11 cellular contexts compared by ENCODE assay signal in genomic region chr22:35995345-35995744, GRCh38. TPM values are rescaled to one million over a fixed set of nuclear protein-coding genes. Genes with fewer than 3 reads are reported as not detected.
DNase-seq lines count a peak whose midpoint lies in the region; ATAC-seq and TF ChIP-seq lines count a peak whose summit lies in the region.
"Had no signal": no experiment of that assay in that cellular context is flagged by ENCODE, and none has a peak within 500 bp of the region (broad histone marks: within the 10 kb centered on the region; RNA-seq: fewer than 3 reads in every experiment).

No MANE protein-coding gene starts in this region.

- H3K27ac Mint-ChIP-seq in MCF 10A (ENCODE audit: low read depth, unreplicated experiment) (peak overlapping the region; percentile 39), glutamatergic neuron (ENCODE audit: unreplicated experiment) (peak overlapping the region; percentile 87)
- H3K27ac Mint-ChIP-seq in activated CD8-positive, alpha-beta T cell treated with anti-CD3 and anti-CD28 coated beads for 36 hours = no peak overlapping the region
- H3K27ac Mint-ChIP-seq: activated naive CD8-positive, alpha-beta T cell treated with anti-CD3 and anti-CD28 coated beads for 36 hours had no signal

- no peak for ATAC-seq in HG02571 (IDR thresholded peaks at IDR 0.05; ENCODE audit: unreplicated experiment)
- no peak for ATAC-seq in activated CD8-positive, alpha-beta T cell treated with anti-CD3 and anti-CD28 coated beads for 36 hours

- no peaks in the 10 kb centered on the region for H3K36me3 ChIP-seq in mammary epithelial cell (ENCODE audit: insufficient read depth, low read length)
- H3K36me3 ChIP-seq in ovary = no peaks in the 10 kb centered on the region
- no peaks in the 10 kb centered on the region for H3K36me3 ChIP-seq in vagina

- dilution Hi-C loops in mammary epithelial cell (cut with HindIII; ENCODE audit: low sequenced_read_pairs) = no loop called here

- no peak overlapping the region for H3K4me2 ChIP-seq in mammary epithelial cell (ENCODE audit: insufficient read depth, low read depth, low read length)

- H3K4me3 Mint-ChIP-seq in MCF 10A (ENCODE audit: unreplicated experiment) (no peak overlapping the region), glutamatergic neuron (ENCODE audit: unreplicated experiment) (peak overlapping the region; percentile 24)
- H3K4me3 Mint-ChIP-seq in activated CD8-positive, alpha-beta T cell treated with anti-CD3 and anti-CD28 coated beads for 36 hours = no peak overlapping the region
- H3K4me3 Mint-ChIP-seq: activated naive CD8-positive, alpha-beta T cell treated with anti-CD3 and anti-CD28 coated beads for 36 hours had no signal

- CTCF ChIA-PET in MCF 10A (lab: Yijun Ruan, JAX) = no interaction called here
- CTCF ChIA-PET in mammary epithelial cell (lab: Charles Lee; ENCODE audit: low non-redundant PET) = interaction anchor here (0.7 kb wide), 1 partner anchor 10 kb away, joined by 3 read pairs; no protein-coding TSS in a partner anchor
- CTCF ChIA-PET in activated CD8-positive, alpha-beta T cell treated with anti-CD3 and anti-CD28 coated beads for 36 hours (lab: Charles Lee) = no interaction called here

- H3K9me3 Mint-ChIP-seq in MCF 10A (ENCODE audit: unreplicated experiment) = no peaks in the 10 kb centered on the region
- H3K9me3 Mint-ChIP-seq in glutamatergic neuron (ENCODE audit: unreplicated experiment) = peaks cover 6% of the 10 kb centered on the region
- no peaks in the 10 kb centered on the region for H3K9me3 Mint-ChIP-seq in activated CD8-positive, alpha-beta T cell treated with anti-CD3 and anti-CD28 coated beads for 36 hours
- H3K9me3 Mint-ChIP-seq: activated naive CD8-positive, alpha-beta T cell treated with anti-CD3 and anti-CD28 coated beads for 36 hours had no signal

- DNase-seq in MCF 10A (ENCODE audit: unreplicated experiment) (no peak), mammary epithelial cell (no peak), glutamatergic neuron (no peak), ovary (peak in 1 of 5 donors; percentile 36), vagina (ENCODE audit: extremely low spot score in 2 of 2) (no peak)
- no peak for DNase-seq in activated effector memory CD4-positive, alpha-beta T cell treated with anti-CD3 and anti-CD28 coated beads, Interleukin-2, amount 50 U/mL, for 16 hours
- no peak for DNase-seq in activated CD8-positive, alpha-beta T cell treated with anti-CD3 and anti-CD28 coated beads for 36 hours
- DNase-seq: activated naive CD8-positive, alpha-beta T cell treated with anti-CD3 and anti-CD28 coated beads for 36 hours; DMS79 had no signal

- H2AFZ ChIP-seq in mammary epithelial cell (ENCODE audit: low read depth, low read length) = no peak overlapping the region

- H3K9me3 ChIP-seq in mammary epithelial cell (replicated peaks; ENCODE audit: insufficient read depth, low read length) (no peaks in the 10 kb centered on the region), ovary (no peaks in the 10 kb centered on the region), vagina (no peaks in the 10 kb centered on the region)

- no peaks in the 10 kb centered on the region for H3K27me3 Mint-ChIP-seq in MCF 10A (ENCODE audit: insufficient read depth, unreplicated experiment)
- peaks cover 1% of the 10 kb centered on the region for H3K27me3 Mint-ChIP-seq in glutamatergic neuron (ENCODE audit: unreplicated experiment)
- H3K27me3 Mint-ChIP-seq in activated CD8-positive, alpha-beta T cell treated with anti-CD3 and anti-CD28 coated beads for 36 hours = peaks cover 3% of the 10 kb centered on the region
- H3K27me3 Mint-ChIP-seq: activated naive CD8-positive, alpha-beta T cell treated with anti-CD3 and anti-CD28 coated beads for 36 hours had no signal

- H3K4me1 ChIP-seq in mammary epithelial cell (ENCODE audit: insufficient read depth, low read length) (no peaks in the 10 kb centered on the region), ovary (ENCODE audit: insufficient read depth) (peaks cover 33% of the 10 kb centered on the region), vagina (peaks cover 57% of the 10 kb centered on the region)

- 93% methylated on average over 7 of the region's 7 CpGs for WGBS in mammary epithelial cell (ENCODE audit: low coverage, missing lambda C conversion rate)
- WGBS in ovary, 3 donors = 7 to 15% (median 8%) methylated on average over 7 of the region's 7 CpGs

- no peaks in the 10 kb centered on the region for H3K27me3 ChIP-seq in mammary epithelial cell (ENCODE audit: insufficient read depth, low read length)
- H3K27me3 ChIP-seq in ovary = no peaks in the 10 kb centered on the region
- H3K27me3 ChIP-seq in vagina = no peaks in the 10 kb centered on the region

- no peak overlapping the region for H3K4me3 ChIP-seq in mammary epithelial cell (replicated peaks in 1 of 3; ENCODE audit: insufficient read depth in 1 of 3, low read depth in 2 of 3, low read length in 3 of 3)
- no peak overlapping the region for H3K4me3 ChIP-seq in ovary
- H3K4me3 ChIP-seq in vagina = no peak overlapping the region
- H3K4me3 ChIP-seq: SK-N-MC had no signal

- TF ChIP-seq POLR2A in ovary (IDR thresholded peaks at IDR 0.05) (no peak), vagina (IDR thresholded peaks at IDR 0.05) (no peak)

- TF ChIP-seq EP300 in ovary (IDR thresholded peaks at IDR 0.05) = no peak

- no peak overlapping the region for H3K9ac ChIP-seq in mammary epithelial cell (ENCODE audit: insufficient read depth, low read length)

- H3K79me2 ChIP-seq in mammary epithelial cell (ENCODE audit: insufficient read depth, low read length) = peaks cover 68% of the 10 kb centered on the region

- POLR2A ChIA-PET in MCF 10A (lab: Yijun Ruan, JAX) = interaction anchor here (0.8 to 1.0 kb wide), 2 partner anchors 28 to 33 kb away, joined by 4 to 5 read pairs; no protein-coding TSS in a partner anchor
- POLR2A ChIA-PET in activated CD8-positive, alpha-beta T cell treated with anti-CD3 and anti-CD28 coated beads for 36 hours (lab: Charles Lee) = no interaction called here

- no peak for TF ChIP-seq CTCF in MCF 10A (IDR thresholded peaks at IDR 0.05; ENCODE audit: unreplicated experiment)
- TF ChIP-seq CTCF in mammary epithelial cell (conservative IDR thresholded peaks at IDR 0.05 in 1 of 2, IDR thresholded peaks at IDR 0.05 in 1 of 2; ENCODE audit: extremely low read depth in 1 of 2, insufficient read depth in 1 of 2, low read depth in 1 of 2, low read length in 2 of 2) = no peak
- TF ChIP-seq CTCF in glutamatergic neuron (IDR thresholded peaks at IDR 0.05; ENCODE audit: partially characterized antibody, unreplicated experiment) = no peak
- no peak for TF ChIP-seq CTCF in ovary (IDR thresholded peaks at IDR 0.05)
- no peak for TF ChIP-seq CTCF in vagina (IDR thresholded peaks at IDR 0.05)
- TF ChIP-seq CTCF in activated CD8-positive, alpha-beta T cell treated with anti-CD3 and anti-CD28 coated beads for 36 hours (IDR thresholded peaks at IDR 0.05) = no peak

- no peaks in the 10 kb centered on the region for H4K20me1 ChIP-seq in mammary epithelial cell (ENCODE audit: insufficient read depth, low read length)

- in situ Hi-C loops in mammary epithelial cell (cut with MboI; ENCODE audit: low sequenced_read_pairs in 2 of 2) = no loop called here

- no peak overlapping the region for H3K27ac ChIP-seq in mammary epithelial cell (ENCODE audit: insufficient read depth, low read depth, low read length)
- H3K27ac ChIP-seq in ovary = peak overlapping the region; percentile 46 to 72
- peak overlapping the region; percentile 69 for H3K27ac ChIP-seq in vagina
- H3K27ac ChIP-seq: SK-N-MC had no signal

- intact Hi-C loops in MCF 10A (cut with micrococcal nuclease) = no loop called here
- intact Hi-C loops in mammary epithelial cell (cut with micrococcal nuclease) = no loop called here
- intact Hi-C loops in ovary (cut with DNase I) = no loop called here
- intact Hi-C loops in vagina (cut with DNase I) = no loop called here
- intact Hi-C loops in activated CD8-positive, alpha-beta T cell treated with anti-CD3 and anti-CD28 coated beads for 36 hours (cut with micrococcal nuclease) = no loop called here

- H3K4me1 Mint-ChIP-seq in MCF 10A (ENCODE audit: insufficient read depth, unreplicated experiment) (peaks cover 9% of the 10 kb centered on the region), glutamatergic neuron (ENCODE audit: low read depth, unreplicated experiment) (peaks cover 18% of the 10 kb centered on the region)
- no peaks in the 10 kb centered on the region for H3K4me1 Mint-ChIP-seq in activated CD8-positive, alpha-beta T cell treated with anti-CD3 and anti-CD28 coated beads for 36 hours (ENCODE audit: low read depth)
- H3K4me1 Mint-ChIP-seq: activated naive CD8-positive, alpha-beta T cell treated with anti-CD3 and anti-CD28 coated beads for 36 hours had no signal

- peaks cover 5% of the 10 kb centered on the region for H3K36me3 Mint-ChIP-seq in MCF 10A (ENCODE audit: insufficient read depth, unreplicated experiment)
- H3K36me3 Mint-ChIP-seq in glutamatergic neuron (ENCODE audit: unreplicated experiment) = no peaks in the 10 kb centered on the region
- no peaks in the 10 kb centered on the region for H3K36me3 Mint-ChIP-seq in activated CD8-positive, alpha-beta T cell treated with anti-CD3 and anti-CD28 coated beads for 36 hours (ENCODE audit: low read depth)
- H3K36me3 Mint-ChIP-seq: activated naive CD8-positive, alpha-beta T cell treated with anti-CD3 and anti-CD28 coated beads for 36 hours had no signal

- BruUV-seq in MCF 10A (replicated peaks; lab: Mats Ljungman, UMichigan) (no TSS peak), mammary epithelial cell (replicated peaks; lab: Mats Ljungman, UMichigan) (no TSS peak)

RNA-seq across cellular contexts. Expression of gene RBFOX2, which starts 33.3 kb away (rescaled TPM):
- total RNA-seq in MCF 10A (2022) = 89.4 and 92.0 TPM in 2 replicates
- total RNA-seq in mammary epithelial cell = 100 to 1,000 TPM; 126 to 137 TPM
- 107 TPM for polyA plus RNA-seq in mammary epithelial cell
- 138 TPM for polyA minus RNA-seq in mammary epithelial cell
- 380 TPM for total RNA-seq in glutamatergic neuron (ENCODE audit: unreplicated experiment)
- total RNA-seq in ovary = 100 to 1,000 TPM in 5 of 7 donors, 10 to 100 TPM in 2; 71.1 to 137 (median 128) TPM
- polyA plus RNA-seq in ovary = 100 to 1,000 TPM in 1 of 2 donors, 10 to 100 TPM in 1; 68.7 to 140 TPM
- total RNA-seq in vagina = 70.0 TPM
- 1 to 10 TPM; 3.1 to 3.3 TPM for total RNA-seq in activated CD8-positive, alpha-beta T cell treated with anti-CD3 and anti-CD28 coated beads for 36 hours

Comparison
In these comparisons a context has a peak if more than half of its experiments do, and no peak if none do; other contexts are left out.
1. RNA of gene RBFOX2, which starts 33.3 kb away (total RNA-seq): 380 TPM in glutamatergic neuron (single experiment), 126 to 137 TPM in mammary epithelial cell, 71.1 to 137 TPM in ovary, 89.4 to 92.0 TPM in MCF 10A and 70.0 TPM in vagina (single experiment); 3.1 to 3.3 TPM in activated CD8-positive, alpha-beta T cell treated with anti-CD3 and anti-CD28 coated beads for 36 hours; every median in the first group is over 10 times any median in the second.